In the genomic region with DNA sequence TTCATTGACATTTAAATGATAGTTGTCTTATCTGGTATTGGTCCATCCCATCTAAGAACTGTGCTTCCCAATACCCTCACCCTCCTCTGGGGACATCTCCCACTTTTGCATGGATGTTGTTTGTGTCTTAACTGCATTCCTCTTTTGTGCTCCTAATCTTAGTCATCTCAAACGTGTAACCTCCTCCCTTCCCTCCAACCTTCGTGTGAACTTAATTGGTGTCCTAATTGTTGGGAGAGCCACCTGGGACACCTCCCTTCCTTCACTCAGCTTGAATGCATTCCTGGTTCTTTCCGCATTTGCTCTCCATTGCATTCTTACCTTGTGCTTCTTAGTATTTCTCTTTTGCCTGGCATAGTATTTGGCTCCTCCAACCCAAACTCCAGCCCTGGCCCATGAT, we compare ENCODE assay signal across 30 cellular contexts. TPM values are rescaled to one million over a fixed set of nuclear protein-coding genes. Genes with fewer than 3 reads are reported as not detected.
"Had no signal": no experiment of that assay in that cellular context is flagged by ENCODE, and none has a peak within 500 bp of the region (broad histone marks: within the 10 kb centered on the region; RNA-seq: fewer than 3 reads in every experiment).

No MANE protein-coding gene starts in this region.

- H3K4me3 Mint-ChIP-seq: naive thymus-derived CD4-positive, alpha-beta T cell; natural killer cell treated with Interleukin-12 subunit alpha and Interleukin-12 subunit beta and Interleukin-15 and Interleukin-18, amount 100 ng/mL, for 72 hours; neural crest cell; stimulated activated naive B cell treated with anti-CD40 and anti-IgM and Interleukin-4, amounts not matched to agents 10 μg/mL and 1 μg/mL and 100 μg/mL, for 72 hours; stimulated activated naive CD8-positive, alpha-beta T cell treated with anti-CD3 and anti-CD28 coated beads, Interleukin-15, Interleukin-2, amounts not matched to agents 100 ng/mL and 50 ng/mL, for 24 hours had no signal

- H3K4me1 ChIP-seq: left ventricle myocardium inferior, pancreas, prostate gland, suprapubic skin, tibial artery, upper lobe of right lung, uterus had no signal

- H3K27ac ChIP-seq: left ventricle myocardium inferior, pancreas, prostate gland, skin epidermis, suprapubic skin, thoracic aorta, tibial artery, upper lobe of right lung, uterus had no signal

- ATAC-seq: mucosa of descending colon; naive thymus-derived CD4-positive, alpha-beta T cell; natural killer cell treated with Interleukin-12 subunit alpha and Interleukin-12 subunit beta and Interleukin-15 and Interleukin-18, amount 100 ng/mL, for 72 hours; pancreas; right cardiac atrium; sciatic nerve; stimulated activated naive B cell treated with anti-CD40 and anti-IgM and Interleukin-4, amounts not matched to agents 10 μg/mL and 1 μg/mL and 100 μg/mL, for 72 hours; upper lobe of right lung had no signal

- DNase-seq: hypothalamus; islet precursor cell; left ventricle myocardium inferior; midbrain; mucosa of descending colon; naive thymus-derived CD4-positive, alpha-beta T cell; nucleus accumbens; pancreas; posterior cingulate gyrus; retina; right cardiac atrium; stimulated activated CD4-positive, alpha-beta T cell treated with anti-CD3 and anti-CD28 coated beads, Interleukin-12 subunit alpha, Interleukin-12 subunit beta, amount 100 ng/mL, for 4 hours; stimulated activated CD4-positive, alpha-beta T cell treated with anti-CD3 and anti-CD28 coated beads, Interleukin-15, amount 100 ng/mL, for 24 hours; stimulated activated CD4-positive, alpha-beta T cell treated with anti-CD3 and anti-CD28 coated beads, Interleukin-2, amount 100 ng/mL, for 24 hours; stimulated activated CD4-positive, alpha-beta T cell treated with anti-CD3 and anti-CD28 coated beads, Interleukin-4, amount 100 ng/mL, for 1 hour; stimulated activated naive B cell treated with anti-CD40 and anti-IgM and Interleukin-4, amounts not matched to agents 10 μg/mL and 1 μg/mL and 100 μg/mL, for 72 hours; tibial artery; trophoblast cell; upper lobe of right lung; uterus had no signal

- H3K4me1 Mint-ChIP-seq: neural crest cell had no signal

- H3K27ac Mint-ChIP-seq: naive thymus-derived CD4-positive, alpha-beta T cell; natural killer cell treated with Interleukin-12 subunit alpha and Interleukin-12 subunit beta and Interleukin-15 and Interleukin-18, amount 100 ng/mL, for 72 hours; stimulated activated naive B cell treated with anti-CD40 and anti-IgM and Interleukin-4, amounts not matched to agents 10 μg/mL and 1 μg/mL and 100 μg/mL, for 72 hours; stimulated activated naive CD8-positive, alpha-beta T cell treated with anti-CD3 and anti-CD28 coated beads, Interleukin-15, Interleukin-2, amounts not matched to agents 100 ng/mL and 50 ng/mL, for 24 hours had no signal

- FAIRE-seq: pancreas had no signal

- H3K9me3 Mint-ChIP-seq: neural crest cell had no signal

- H3K27me3 ChIP-seq: suprapubic skin, uterus had no signal

- H3K4me3 ChIP-seq: left ventricle myocardium inferior, lung, mucosa of descending colon, pancreas, prostate gland, skin epidermis, suprapubic skin, thoracic aorta, tibial artery, upper lobe of right lung, uterus had no signal

- H3K36me3 ChIP-seq: left ventricle myocardium inferior, pancreas, prostate gland, suprapubic skin, thoracic aorta, tibial artery, upper lobe of right lung, uterus had no signal

- H3K9me3 ChIP-seq: left ventricle myocardium inferior, mucosa of descending colon, pancreas, prostate gland, suprapubic skin, thoracic aorta, tibial artery, upper lobe of right lung, uterus had no signal

- H3K36me3 Mint-ChIP-seq: stimulated activated naive B cell treated with anti-CD40 and anti-IgM and Interleukin-4, amounts not matched to agents 10 μg/mL and 1 μg/mL and 100 μg/mL, for 72 hours had no signal

RNA-seq across cellular contexts. Expression of a gene that starts 9.8 kb away (rescaled TPM):
- total RNA-seq: naive thymus-derived CD4-positive, alpha-beta T cell; natural killer cell treated with Interleukin-12 subunit alpha and Interleukin-12 subunit beta and Interleukin-15 and Interleukin-18, amount 100 ng/mL, for 72 hours; subcutaneous adipose tissue had no signal
- polyA plus RNA-seq: naive thymus-derived CD4-positive, alpha-beta T cell had no signal
